ENCODE assay signal across 1 cellular context in genomic region chr17:45135192-45135977, GRCh38.
TF ChIP-seq lines count a peak whose summit lies in the region.

Gene ACBD4 (plus strand): TSS chr17:45135687. CDS start chr17:45136145, 458 bp downstream.

TF ChIP-seq in WTC11, 78 proteins besides CTCF, POLR2A, EP300 and RAD21 (continued from another document):
- TF ChIP-seq ZNF423 (CRISPR knock-in tag; IDR thresholded peaks at IDR 0.05) (peak; percentile 64), MYBL2 (CRISPR knock-in tag; IDR thresholded peaks at IDR 0.05) (no peak), SMAD3 (CRISPR knock-in tag; IDR thresholded peaks at IDR 0.05; ENCODE audit: borderline replicate concordance) (no peak), ZBTB21 (CRISPR knock-in tag; IDR thresholded peaks at IDR 0.05; ENCODE audit: borderline replicate concordance) (no peak), GABPB1 (CRISPR knock-in tag; IDR thresholded peaks at IDR 0.05) (peak; percentile 72), HMGXB4 (CRISPR knock-in tag; IDR thresholded peaks at IDR 0.05) (peak; percentile 86), SOX15 (CRISPR knock-in tag; IDR thresholded peaks at IDR 0.05) (no peak), ZNF425 (CRISPR knock-in tag; conservative IDR thresholded peaks at IDR 0.05) (no peak), TP53 (CRISPR knock-in tag; IDR thresholded peaks at IDR 0.05) (no peak), NR3C1 (CRISPR knock-in tag; conservative IDR thresholded peaks at IDR 0.05; ENCODE audit: low read depth) (no peak), HMGA2 (CRISPR knock-in tag; IDR thresholded peaks at IDR 0.05) (no peak), ZNF416 (CRISPR knock-in tag; IDR thresholded peaks at IDR 0.05) (0 out of 2 replicates have a peak, but pooled peaks have one; percentile 55), ZNF219 (CRISPR knock-in tag; IDR thresholded peaks at IDR 0.05; ENCODE audit: borderline replicate concordance) (no peak), FOXP1 (CRISPR knock-in tag; IDR thresholded peaks at IDR 0.05; ENCODE audit: borderline replicate concordance) (no peak)
